27 cellular contexts compared by ENCODE assay signal in genomic region chr17:75595284-75595918, GRCh38. TPM values are rescaled to one million over a fixed set of nuclear protein-coding genes. Genes with fewer than 3 reads are reported as not detected.
"Had no signal": no experiment of that assay in that cellular context is flagged by ENCODE, and none has a peak within 500 bp of the region (broad histone marks: within the 10 kb centered on the region; RNA-seq: fewer than 3 reads in every experiment).

No MANE protein-coding gene starts in this region.

- H3K9me3 Mint-ChIP-seq: activated naive CD4-positive, alpha-beta T cell treated with anti-CD3 and anti-CD28 coated beads for 36 hours; activated naive CD8-positive, alpha-beta T cell treated with anti-CD3 and anti-CD28 coated beads, Interleukin-2, amount 10 ng/mL, durations not matched to agents 7 days and 5 days; activated T-helper 1 cell treated with anti-CD3 and anti-CD28 coated beads, Interleukin-12 subunit alpha, Interleukin-12 subunit beta, Interleukin-2, Interleukin-4 antibody, amounts not matched to agents 30 ng/mL and 10 ng/mL and 1 ng/mL, durations not matched to agents 14 hours and 24 hours and 36 hours; mesothelial cell of epicardium; naive B cell; nephron progenitor cell; stimulated activated naive B cell treated with anti-CD40 and anti-IgM and Interleukin-4, amounts not matched to agents 10 μg/mL and 1 μg/mL and 100 μg/mL, for 72 hours had no signal

- H3K4me3 Mint-ChIP-seq: activated naive CD4-positive, alpha-beta T cell treated with anti-CD3 and anti-CD28 coated beads for 36 hours; activated naive CD8-positive, alpha-beta T cell treated with anti-CD3 and anti-CD28 coated beads, Interleukin-2, amount 10 ng/mL, durations not matched to agents 7 days and 5 days; activated T-helper 1 cell treated with anti-CD3 and anti-CD28 coated beads, Interleukin-12 subunit alpha, Interleukin-12 subunit beta, Interleukin-2, Interleukin-4 antibody, amounts not matched to agents 30 ng/mL and 10 ng/mL and 1 ng/mL, durations not matched to agents 14 hours and 24 hours and 36 hours; mesothelial cell of epicardium; naive B cell; nephron progenitor cell; stimulated activated naive B cell treated with anti-CD40 and anti-IgM and Interleukin-4, amounts not matched to agents 10 μg/mL and 1 μg/mL and 100 μg/mL, for 72 hours had no signal

- H3K4me3 ChIP-seq: esophagus muscularis mucosa, pancreas, prostate gland, stomach, tibial artery had no signal

- H3K4me1 Mint-ChIP-seq: mesothelial cell of epicardium had no signal

- H3K4me1 ChIP-seq: foreskin keratinocyte, pancreas, prostate gland, tibial artery had no signal

- H3K27me3 ChIP-seq: brain microvascular endothelial cell, esophagus muscularis mucosa, pancreas, stomach had no signal

- H3K27ac ChIP-seq: brain microvascular endothelial cell, esophagus muscularis mucosa, foreskin keratinocyte, pancreas, prostate gland, stomach, tibial artery had no signal

- H3K9me3 ChIP-seq: esophagus muscularis mucosa, pancreas, prostate gland, stomach, tibial artery had no signal

- H3K27ac Mint-ChIP-seq: activated naive CD4-positive, alpha-beta T cell treated with anti-CD3 and anti-CD28 coated beads for 36 hours; activated naive CD8-positive, alpha-beta T cell treated with anti-CD3 and anti-CD28 coated beads, Interleukin-2, amount 10 ng/mL, durations not matched to agents 7 days and 5 days; activated T-helper 1 cell treated with anti-CD3 and anti-CD28 coated beads, Interleukin-12 subunit alpha, Interleukin-12 subunit beta, Interleukin-2, Interleukin-4 antibody, amounts not matched to agents 30 ng/mL and 10 ng/mL and 1 ng/mL, durations not matched to agents 14 hours and 24 hours and 36 hours; mesothelial cell of epicardium; nephron progenitor cell; stimulated activated naive B cell treated with anti-CD40 and anti-IgM and Interleukin-4, amounts not matched to agents 10 μg/mL and 1 μg/mL and 100 μg/mL, for 72 hours had no signal

- DNase-seq: activated CD4-positive, alpha-beta T cell treated with anti-CD3 and anti-CD28 coated beads for 4 hours; activated CD4-positive, alpha-beta T cell treated with anti-CD3 and anti-CD28 coated beads, Interleukin-2, amount 50 U/mL, for 48 hours; activated CD8-positive, alpha-beta memory T cell treated with anti-CD3 and anti-CD28 coated beads, Interleukin-2, amount 50 U/mL, for 4 hours; activated effector memory CD4-positive, alpha-beta T cell treated with anti-CD3 and anti-CD28 coated beads, Interleukin-2, amount 50 U/mL, for 16 hours; activated naive CD4-positive, alpha-beta T cell treated with anti-CD3 and anti-CD28 coated beads for 36 hours; activated naive CD8-positive, alpha-beta T cell treated with anti-CD3 and anti-CD28 coated beads, Interleukin-2, amount 10 ng/mL, durations not matched to agents 7 days and 5 days; activated T-cell treated with anti-CD3 and anti-CD28 coated beads, Interleukin-2, amount 50 U/mL, for 1 hour; amniotic stem cell; brain microvascular endothelial cell; foreskin keratinocyte; left ventricle myocardium superior; mammary epithelial cell; naive B cell; nephron progenitor cell; pancreas; retina; stimulated activated CD4-positive, alpha-beta T cell treated with anti-CD3 and anti-CD28 coated beads, Interleukin-15, amount 100 ng/mL, for 24 hours; stimulated activated CD4-positive, alpha-beta T cell treated with anti-CD3 and anti-CD28 coated beads, Interleukin-2, amount 100 ng/mL, for 24 hours; stimulated activated naive B cell treated with anti-CD40 and anti-IgM and Interleukin-4, amounts not matched to agents 10 μg/mL and 1 μg/mL and 100 μg/mL, for 72 hours; stomach had no signal

- H3K27me3 Mint-ChIP-seq: activated naive CD8-positive, alpha-beta T cell treated with anti-CD3 and anti-CD28 coated beads, Interleukin-2, amount 10 ng/mL, durations not matched to agents 7 days and 5 days; naive B cell; stimulated activated naive B cell treated with anti-CD40 and anti-IgM and Interleukin-4, amounts not matched to agents 10 μg/mL and 1 μg/mL and 100 μg/mL, for 72 hours had no signal

- ATAC-seq: foreskin keratinocyte; left ventricle myocardium superior; pancreas; stimulated activated naive B cell treated with anti-CD40 and anti-IgM and Interleukin-4, amounts not matched to agents 10 μg/mL and 1 μg/mL and 100 μg/mL, for 72 hours had no signal

- FAIRE-seq: astrocyte, pancreas had no signal

- H3K36me3 Mint-ChIP-seq: activated naive CD8-positive, alpha-beta T cell treated with anti-CD3 and anti-CD28 coated beads, Interleukin-2, amount 10 ng/mL, durations not matched to agents 7 days and 5 days; mesothelial cell of epicardium; naive B cell had no signal

- H3K36me3 ChIP-seq: brain microvascular endothelial cell, pancreas, prostate gland had no signal

RNA-seq across cellular contexts. Expression of gene SMIM5, which starts 37.8 kb away (rescaled TPM):
- total RNA-seq: activated naive CD4-positive, alpha-beta T cell treated with anti-CD3 and anti-CD28 coated beads for 36 hours; activated T-helper 1 cell treated with anti-CD3 and anti-CD28 coated beads, Interleukin-12 subunit alpha, Interleukin-12 subunit beta, Interleukin-2, Interleukin-4 antibody, amounts not matched to agents 30 ng/mL and 10 ng/mL and 1 ng/mL, durations not matched to agents 14 hours and 24 hours and 36 hours; foreskin keratinocyte; glomerular endothelial cell; mammary epithelial cell had no signal
